In genomic region chr10:120145107-120145506, GRCh38 we compare ENCODE assay signal across 22 cellular contexts.
"Had no signal": no experiment of that assay in that cellular context is flagged by ENCODE, and none has a peak within 500 bp of the region (broad histone marks: within the 10 kb centered on the region; RNA-seq: fewer than 3 reads in every experiment).

No MANE protein-coding gene starts in this region.

- H3K36me3 Mint-ChIP-seq: activated CD4-positive, alpha-beta memory T cell treated with anti-CD3 and anti-CD28 coated beads for 36 hours; activated naive CD4-positive, alpha-beta T cell treated with anti-CD3 and anti-CD28 coated beads, Interleukin-2, amount 50 U/mL, for 72 hours had no signal

- H3K27ac ChIP-seq: brain microvascular endothelial cell, colonic mucosa, PC-9 had no signal

- H3K4me2 ChIP-seq: PC-9 had no signal

- H3K4me1 Mint-ChIP-seq: activated CD4-positive, alpha-beta T cell treated with anti-CD3 and anti-CD28 coated beads, Interleukin-2, amount 10 ng/mL, durations not matched to agents 7 days and 5 days had no signal

- DNase-seq: activated CD4-positive, alpha-beta memory T cell treated with anti-CD3 and anti-CD28 coated beads for 36 hours; activated CD4-positive, alpha-beta T cell treated with anti-CD3 and anti-CD28 coated beads, Interleukin-2, amount 10 ng/mL, durations not matched to agents 7 days and 5 days; activated CD4-positive, CD25-positive, alpha-beta regulatory T cell; activated CD8-positive, alpha-beta memory T cell treated with anti-CD3 and anti-CD28 coated beads for 24 hours; activated effector memory CD4-positive, alpha-beta T cell treated with anti-CD3 and anti-CD28 coated beads, Interleukin-2, amount 50 U/mL, for 16 hours; activated naive CD4-positive, alpha-beta T cell treated with Interleukin-2 at 50 U/mL for 16 hours; activated T-cell treated with anti-CD3 and anti-CD28 coated beads, Interleukin-2, amount 50 U/mL, for 4 hours; amygdala; brain microvascular endothelial cell; cerebellar nuclear complex; colonic mucosa; MM.1S; NCI-H1105; NCI-H1436; NCI-H187; NCI-H2081 treated with DMSO at 0.1 percent for 48 hours; NCI-H446; NCI-H524; PC-9; SIG-M5; T-helper 1 cell had no signal

- H3K4me1 ChIP-seq: colonic mucosa had no signal

- H3K27ac Mint-ChIP-seq: activated CD4-positive, alpha-beta memory T cell treated with anti-CD3 and anti-CD28 coated beads for 36 hours; activated CD4-positive, alpha-beta T cell treated with anti-CD3 and anti-CD28 coated beads, Interleukin-2, amount 10 ng/mL, durations not matched to agents 7 days and 5 days; activated naive CD4-positive, alpha-beta T cell treated with anti-CD3 and anti-CD28 coated beads, Interleukin-2, amount 50 U/mL, for 72 hours had no signal

- H3K36me3 ChIP-seq: brain microvascular endothelial cell, colonic mucosa had no signal

- H3K4me3 Mint-ChIP-seq: activated CD4-positive, alpha-beta memory T cell treated with anti-CD3 and anti-CD28 coated beads for 36 hours; activated CD4-positive, alpha-beta T cell treated with anti-CD3 and anti-CD28 coated beads, Interleukin-2, amount 10 ng/mL, durations not matched to agents 7 days and 5 days; activated T-cell treated with anti-CD3 and anti-CD28 coated beads, Interleukin-2, amount 50 U/mL, for 4 hours had no signal

- H2AFZ ChIP-seq: PC-9 had no signal

- H3K9me3 Mint-ChIP-seq: activated CD4-positive, alpha-beta memory T cell treated with anti-CD3 and anti-CD28 coated beads for 36 hours; activated CD4-positive, alpha-beta T cell treated with anti-CD3 and anti-CD28 coated beads, Interleukin-2, amount 10 ng/mL, durations not matched to agents 7 days and 5 days; activated naive CD4-positive, alpha-beta T cell treated with anti-CD3 and anti-CD28 coated beads, Interleukin-2, amount 50 U/mL, for 72 hours; activated T-cell treated with anti-CD3 and anti-CD28 coated beads, Interleukin-2, amount 50 U/mL, for 4 hours had no signal

- ATAC-seq: activated naive CD4-positive, alpha-beta T cell treated with anti-CD3 and anti-CD28 coated beads, Interleukin-2, amount 50 U/mL, for 72 hours; activated T-cell treated with anti-CD3 and anti-CD28 coated beads, Interleukin-2, amount 50 U/mL, for 4 hours had no signal

- H3K9me3 ChIP-seq: colonic mucosa had no signal

- H3K4me3 ChIP-seq: colonic mucosa, PC-9 had no signal

- H3K27me3 ChIP-seq: brain microvascular endothelial cell, colonic mucosa had no signal
